In the genomic region with DNA sequence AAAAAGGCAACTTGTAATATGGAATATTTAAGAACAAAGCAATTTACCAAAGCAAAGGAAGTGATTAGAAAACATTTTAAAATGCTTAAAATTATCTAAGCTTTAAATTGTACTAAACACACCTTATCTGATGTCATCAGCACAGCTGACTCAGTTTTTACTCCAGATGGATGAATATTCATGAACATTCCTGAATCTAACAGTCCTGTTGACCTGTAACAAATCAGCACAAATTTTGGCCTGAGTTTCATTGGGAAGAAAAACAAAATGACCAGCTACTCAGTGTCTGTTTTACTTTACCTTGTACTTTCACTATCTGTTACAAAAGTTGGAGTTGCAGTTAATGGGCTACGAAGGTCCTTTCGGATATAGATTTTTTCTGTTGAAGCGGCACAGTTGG, we compare ENCODE assay signal across 1 cellular context.
TF ChIP-seq lines count a peak whose summit lies in the region.

No MANE protein-coding gene starts in this region.

TF ChIP-seq in GM12878, 131 proteins besides CTCF, POLR2A, EP300 and RAD21:
- TF ChIP-seq SPI1 (IDR thresholded peaks at IDR 0.05; ENCODE audit: borderline replicate concordance, insufficient read depth, low read depth, low read length) = no peak
- no peak for TF ChIP-seq TBL1XR1 (IDR thresholded peaks at IDR 0.05; ENCODE audit: low read depth, low read length)
- TF ChIP-seq MTA3 (IDR thresholded peaks at IDR 0.05; ENCODE audit: borderline replicate concordance, low read length) = no peak
TF ChIP-seq in GM12878: peak in this region for 0.
